ENCODE assay signal across 8 cellular contexts in the genomic region with DNA sequence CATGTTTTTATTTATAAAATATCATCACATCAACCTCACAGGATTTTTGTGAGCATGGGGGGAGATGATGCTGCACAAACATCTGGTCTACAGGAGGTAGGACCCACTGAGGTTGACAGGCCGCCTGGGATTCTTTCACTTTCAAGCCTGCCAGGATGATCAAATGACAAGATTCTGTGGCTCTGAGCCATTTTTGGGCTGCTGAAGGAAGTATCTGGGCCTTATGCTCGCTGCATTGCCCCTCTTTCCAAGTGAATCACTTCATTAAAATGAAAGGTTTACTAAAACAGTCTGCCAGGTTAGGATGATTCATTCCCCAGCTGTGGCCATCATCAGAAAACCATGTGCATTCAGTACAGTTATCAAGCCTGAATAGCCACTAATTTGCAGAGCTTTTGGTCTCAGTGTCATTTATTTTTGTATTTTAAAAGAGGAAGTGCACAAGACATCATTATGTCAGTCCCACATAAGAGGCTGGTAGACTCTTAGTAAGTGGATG. TPM values are rescaled to one million over a fixed set of nuclear protein-coding genes. Genes with fewer than 3 reads are reported as not detected.
A peak's percentile ranks its signal among the peaks of the same experiment; 100 is the strongest.
DNase-seq lines count a peak whose midpoint lies in the region; ATAC-seq and TF ChIP-seq lines count a peak whose summit lies in the region.

No MANE protein-coding gene starts in this region.

- ATAC-seq in GM18858 (IDR thresholded peaks at IDR 0.05; ENCODE audit: unreplicated experiment) (peak; percentile 81), HG02852 (IDR thresholded peaks at IDR 0.05; ENCODE audit: unreplicated experiment) (peak; percentile 94)

- H3K4me3 ChIP-seq in fibroblast of villous mesenchyme (ENCODE audit: low read depth, low read length) (no peak overlapping the region), stomach smooth muscle (ENCODE audit: low read length in 2 of 2) (peak overlapping the region in 1 of 2 donors; percentile 42)

- peak overlapping the region; percentile 20 for H3K27ac ChIP-seq in stomach smooth muscle (ENCODE audit: low read length)

- no peak for TF ChIP-seq CTCF in fibroblast of villous mesenchyme (IDR thresholded peaks at IDR 0.05; ENCODE audit: insufficient read depth, low read depth, low read length)

- peak overlapping the region in 1 of 2 donors; percentile 34 for H3K9ac ChIP-seq in stomach smooth muscle (ENCODE audit: low read length in 2 of 2)

- H3K4me1 ChIP-seq in stomach smooth muscle (ENCODE audit: control insufficient read depth, insufficient read depth, low read length), result peaks cover 10% of the 10 kb centered on the region

- H3K9me3 ChIP-seq in stomach smooth muscle (ENCODE audit: control insufficient read depth in 2 of 2, low read length in 2 of 2), result no peaks in the 10 kb centered on the region

- no peaks in the 10 kb centered on the region for H3K36me3 ChIP-seq in stomach smooth muscle (ENCODE audit: control insufficient read depth in 2 of 2, insufficient read depth in 2 of 2, low read length in 2 of 2)

- DNase-seq in OCI-M1 (lab: John Stamatoyannopoulos, UW) (peak; percentile 73), fibroblast of villous mesenchyme (ENCODE audit: low read depth) (peak; percentile 93), NCI-H524 (lab: John Stamatoyannopoulos, UW) (no peak), NCI-H2107 treated with DMSO at 0.1 percent for 48 hours (lab: John Stamatoyannopoulos, UW; ENCODE audit: unreplicated experiment) (no peak)
- no peak for DNase-seq in stimulated activated CD4-positive, alpha-beta T cell treated with anti-CD3 and anti-CD28 coated beads, Interleukin-4, amount 100 ng/mL, for 24 hours

- H3K27me3 ChIP-seq in stomach smooth muscle (ENCODE audit: control insufficient read depth in 1 of 2, insufficient read depth in 2 of 2, low read length in 2 of 2), result no peaks in the 10 kb centered on the region

RNA-seq across cellular contexts. Expression of a gene that starts 34.4 kb away (rescaled TPM):
- total RNA-seq in fibroblast of villous mesenchyme, result 48.0 and 52.2 TPM in 2 replicates

Comparison
In these comparisons a context has a peak if more than half of its experiments do, and no peak if none do; other contexts are left out.
1. DNase-seq: peak in OCI-M1 (single experiment) and fibroblast of villous mesenchyme (single experiment); none in stimulated activated CD4-positive, alpha-beta T cell treated with anti-CD3 and anti-CD28 coated beads, Interleukin-4, amount 100 ng/mL, for 24 hours (single experiment), NCI-H524 (0 of 2) and NCI-H2107 treated with DMSO at 0.1 percent for 48 hours (single experiment).